8 cellular contexts compared by ENCODE assay signal in genomic region chr16:28491970-28492474, GRCh38. TPM values are rescaled to one million over a fixed set of nuclear protein-coding genes. Genes with fewer than 3 reads are reported as not detected.
DNase-seq lines count a peak whose midpoint lies in the region; ATAC-seq, FAIRE-seq and TF ChIP-seq lines count a peak whose summit lies in the region.

Gene CLN3, minus strand, starts transcription at chr16:28492074. Its CDS starts 315 bp downstream, at chr16:28491759.

- no peaks in the 10 kb centered on the region for H4K20me1 ChIP-seq in keratinocyte (ENCODE audit: control insufficient read depth, extremely low read depth, insufficient read depth, low read length)

- H3K4me1 ChIP-seq in keratinocyte (ENCODE audit: control insufficient read depth, extremely low read depth, insufficient read depth, low read length): peaks cover 2% of the 10 kb centered on the region

- H3K9ac ChIP-seq in keratinocyte (ENCODE audit: control insufficient read depth, extremely low read depth, insufficient read depth, low read length): peak within 1 kb of the TSS; percentile 98

- peaks cover 0 to 6% of the 10 kb centered on the region in 2 experiments for H3K36me3 ChIP-seq in keratinocyte (ENCODE audit: control insufficient read depth in 2 of 2, extremely low read depth in 1 of 2, insufficient read depth in 2 of 2, low read length in 2 of 2)

- H3K9me3 ChIP-seq in keratinocyte (ENCODE audit: control insufficient read depth, low read depth, low read length): no peaks in the 10 kb centered on the region

- peak; percentile 75 for FAIRE-seq in keratinocyte (lab: Jason Lieb, UNC)

- TF ChIP-seq CTCF in AG10803 (conservative IDR thresholded peaks at IDR 0.05; ENCODE audit: low read length) (no peak), keratinocyte (optimal IDR thresholded peaks at IDR 0.05 in 1 of 3, IDR thresholded peaks at IDR 0.05 in 1 of 3, conservative IDR thresholded peaks at IDR 0.05 in 1 of 3; ENCODE audit: extremely low read depth in 1 of 3, insufficient read depth in 2 of 3, low read length in 3 of 3) (no peak)

- H3K27ac ChIP-seq in keratinocyte (ENCODE audit: control insufficient read depth, insufficient read depth, low read length): peak within 1 kb of the TSS; percentile 99

- dilution Hi-C loops in keratinocyte (cut with MboI; ENCODE audit: extremely low pct_ligation_motif_present, low sequenced_read_pairs): no loop called here

- peak within 1 kb of the TSS; percentile 98 for H2AFZ ChIP-seq in keratinocyte (ENCODE audit: control insufficient read depth, low read length)

- H3K4me3 ChIP-seq in AG10803 (ENCODE audit: low read length) (peak within 1 kb of the TSS; percentile 98), keratinocyte (ENCODE audit: control insufficient read depth in 2 of 3, extremely low read depth in 1 of 3, insufficient read depth in 2 of 3, low read depth in 1 of 3, low read length in 3 of 3) (peak within 1 kb of the TSS; percentile 72 to 93 (median 89))

- no peaks in the 10 kb centered on the region for H3K79me2 ChIP-seq in keratinocyte (ENCODE audit: control insufficient read depth, insufficient read depth, low read length)

- H3K27me3 ChIP-seq in keratinocyte (ENCODE audit: control insufficient read depth, extremely low read depth, insufficient read depth, low read length): no peaks in the 10 kb centered on the region

- ATAC-seq in GM19043 (IDR thresholded peaks at IDR 0.05; ENCODE audit: low read depth, unreplicated experiment): peak; percentile 59
- ATAC-seq in HG03378 (IDR thresholded peaks at IDR 0.05; ENCODE audit: unreplicated experiment): peak; percentile 61

- DNase-seq in AG10803 (ENCODE audit: low read depth): peak; percentile 95
- DNase-seq in NCI-H510A (lab: John Stamatoyannopoulos, UW): peak; percentile 94
- peak; percentile 80 for DNase-seq in activated CD4-positive, alpha-beta T cell treated with anti-CD3 and anti-CD28 coated beads for 1 hour
- peak; percentile 32 to 93 for DNase-seq in cerebellar nuclear complex (lab: John Stamatoyannopoulos, UW)
- peak; percentile 71 for DNase-seq in keratinocyte (ENCODE audit: low read depth, low spot score)
- DNase-seq in stimulated activated CD4-positive, alpha-beta T cell treated with anti-CD3 and anti-CD28 coated beads, Interleukin-12 subunit alpha, Interleukin-12 subunit beta, amount 100 ng/mL, for 48 hours (ENCODE audit: low read depth in 2 of 3, low spot score in 1 of 3): peak; percentile 74 to 81 (median 80)

- H3K9me1 ChIP-seq in keratinocyte (ENCODE audit: control insufficient read depth, extremely low read depth, insufficient read depth, low read length): no peaks in the 10 kb centered on the region

- H3K4me2 ChIP-seq in keratinocyte (ENCODE audit: control insufficient read depth, extremely low read depth, insufficient read depth, low read depth, low read length): peak within 1 kb of the TSS; percentile 66

RNA-seq across cellular contexts. Expression of gene CLN3, which starts in this region (rescaled TPM):
- 12.6 to 21.4 TPM (median 18.7 TPM) in 3 replicates for polyA plus RNA-seq in keratinocyte
- 15.7 TPM for polyA plus RNA-seq in keratinocyte (2011; ENCODE audit: low read depth)
- polyA plus RNA-seq in keratinocyte (2011; cell fraction: cytosol; rRNA removed): 15.8 and 19.3 TPM in 2 replicates
- polyA plus RNA-seq in keratinocyte (2011; cell fraction: nucleus; rRNA removed): 42.7 and 45.4 TPM in 2 replicates
- 21.4 and 29.0 TPM in 2 replicates for polyA plus RNA-seq in keratinocyte (2012; ENCODE audit: low replicate concordance)
- 23.0 to 57.0 TPM (median 24.7 TPM) in 3 replicates for polyA minus RNA-seq in keratinocyte
- polyA minus RNA-seq in keratinocyte (2011; cell fraction: cytosol; rRNA and poly(A)+ RNA removed): 19.2 TPM
- polyA minus RNA-seq in keratinocyte (2011; cell fraction: nucleus; rRNA and poly(A)+ RNA removed): 12.3 and 13.7 TPM in 2 replicates

Comparison
In these comparisons a context has a peak if more than half of its experiments do, and no peak if none do; other contexts are left out.
1. Peak in every context shown above with its lines: DNase-seq, ATAC-seq, H3K4me3 ChIP-seq and H3K27ac ChIP-seq.